In genomic region chr14:76331328-76332011, GRCh38 we compare ENCODE assay signal across 17 cellular contexts. TPM values are rescaled to one million over a fixed set of nuclear protein-coding genes. Genes with fewer than 3 reads are reported as not detected.
"Had no signal": no experiment of that assay in that cellular context is flagged by ENCODE, and none has a peak within 500 bp of the region (broad histone marks: within the 10 kb centered on the region; RNA-seq: fewer than 3 reads in every experiment).

No MANE protein-coding gene starts in this region.

- H3K27ac ChIP-seq: epithelial cell of prostate, skin epidermis, tibial nerve had no signal

- H3K4me3 ChIP-seq: skin epidermis, tibial nerve had no signal

- H3K9me3 ChIP-seq: tibial nerve had no signal

- ATAC-seq: natural killer cell, T-helper 17 cell had no signal

- H3K36me3 ChIP-seq: tibial nerve had no signal

- H3K36me3 Mint-ChIP-seq: natural killer cell had no signal

- H3K4me3 Mint-ChIP-seq: natural killer cell, T-helper 17 cell had no signal

- DNase-seq: activated CD4-positive, alpha-beta T cell treated with anti-CD3 and anti-CD28 coated beads, Interleukin-2, amount 50 U/mL, for 4 hours; activated CD8-positive, alpha-beta memory T cell treated with anti-CD3 and anti-CD28 coated beads, Interleukin-2, amount 50 U/mL, for 4 hours; activated gamma-delta T cell treated with Interleukin-2 at 50 U/mL for 16 hours; activated T-cell treated with anti-CD3 and anti-CD28 coated beads, Interleukin-2, amount 50 U/mL, for 48 hours; foreskin melanocyte; mesenchymal stem cell; natural killer cell; stimulated activated CD4-positive, alpha-beta T cell treated with anti-CD3 and anti-CD28 coated beads, Interleukin-15, amount 100 ng/mL, for 24 hours; stimulated activated CD4-positive, alpha-beta T cell treated with anti-CD3 and anti-CD28 coated beads, Interleukin-4, amount 100 ng/mL, for 1 hour; stimulated activated naive CD4-positive, alpha-beta T cell treated with Interleukin-2 at 50 U/mL for 16 hours; substantia nigra; T-helper 17 cell had no signal

- H3K27ac Mint-ChIP-seq: natural killer cell, T-helper 17 cell had no signal

- H3K4me1 Mint-ChIP-seq: natural killer cell had no signal

- H3K9me3 Mint-ChIP-seq: natural killer cell had no signal

RNA-seq across cellular contexts. Expression of gene ESRRB, which starts 44.5 kb away (rescaled TPM):
- total RNA-seq: dermis microvascular lymphatic vessel endothelial cell, fibroblast of lung had no signal
- polyA plus RNA-seq: fibroblast of lung had no signal
